Comparison of ENCODE assay signal across 8 cellular contexts in genomic region chr3:159616234-159616825, GRCh38.
DNase-seq lines count a peak whose midpoint lies in the region; ATAC-seq and TF ChIP-seq lines count a peak whose summit lies in the region.

No MANE protein-coding gene starts in this region.

- H3K9ac ChIP-seq in smooth muscle cell (ENCODE audit: low read depth) = no peak overlapping the region

- H3K4me3 ChIP-seq in SJCRH30 (no peak overlapping the region), smooth muscle cell (no peak overlapping the region)
- H3K4me3 ChIP-seq in naive thymus-derived CD4-positive, alpha-beta T cell (ENCODE audit: low read length) = no peak overlapping the region

- no peaks in the 10 kb centered on the region for H3K4me1 Mint-ChIP-seq in naive thymus-derived CD4-positive, alpha-beta T cell

- DNase-seq in H4 (ENCODE audit: low spot score) (peak; percentile 64), SJCRH30 (peak; percentile 23 to 53), globus pallidus (ENCODE audit: low spot score) (peak; percentile 26), smooth muscle cell (lab: John Stamatoyannopoulos, UW; ENCODE audit: unreplicated experiment) (no peak), NCI-H187 (lab: John Stamatoyannopoulos, UW) (no peak), NCI-H1048 (lab: John Stamatoyannopoulos, UW) (no peak)
- DNase-seq in naive thymus-derived CD4-positive, alpha-beta T cell = no peak

- H3K79me2 ChIP-seq in smooth muscle cell (ENCODE audit: low read depth) = no peaks in the 10 kb centered on the region

- peak; percentile 64 for TF ChIP-seq CTCF in smooth muscle cell (IDR thresholded peaks at IDR 0.05; ENCODE audit: borderline replicate concordance, insufficient read depth, poor library complexity, severe bottlenecking)

- H3K36me3 ChIP-seq in SJCRH30 (no peaks in the 10 kb centered on the region), smooth muscle cell (ENCODE audit: low read depth) (no peaks in the 10 kb centered on the region)
- H3K36me3 ChIP-seq in naive thymus-derived CD4-positive, alpha-beta T cell (ENCODE audit: control insufficient read depth in 2 of 3, insufficient read depth in 3 of 3, low read length in 3 of 3) = no peaks in the 10 kb centered on the region

- H3K9me3 ChIP-seq in SJCRH30 (replicated peaks) (no peaks in the 10 kb centered on the region), smooth muscle cell (replicated peaks; ENCODE audit: low read depth) (no peaks in the 10 kb centered on the region)
- H3K9me3 ChIP-seq in naive thymus-derived CD4-positive, alpha-beta T cell (ENCODE audit: control insufficient read depth in 2 of 3, low read length in 3 of 3) = no peaks in the 10 kb centered on the region

- peaks cover 0 to 5% (median 0%) of the 10 kb centered on the region in 5 donors for H3K36me3 Mint-ChIP-seq in naive thymus-derived CD4-positive, alpha-beta T cell

- no peaks in the 10 kb centered on the region for H4K20me1 ChIP-seq in smooth muscle cell (ENCODE audit: low read depth)

- H3K9me3 Mint-ChIP-seq in naive thymus-derived CD4-positive, alpha-beta T cell = peaks cover 0 to 8% (median 2%) of the 10 kb centered on the region in 11 donors

- H3K27ac Mint-ChIP-seq in naive thymus-derived CD4-positive, alpha-beta T cell = no peak overlapping the region

- H3K27ac ChIP-seq in SJCRH30 = no peak overlapping the region
- no peak overlapping the region for H3K27ac ChIP-seq in smooth muscle cell (ENCODE audit: low read depth)
- H3K27ac ChIP-seq in naive thymus-derived CD4-positive, alpha-beta T cell (ENCODE audit: low read depth, low read length) = no peak overlapping the region

- H3K4me1 ChIP-seq in SJCRH30 (peaks cover 20% of the 10 kb centered on the region), smooth muscle cell (ENCODE audit: low read depth) (peaks cover 22% of the 10 kb centered on the region)
- H3K4me1 ChIP-seq in naive thymus-derived CD4-positive, alpha-beta T cell (ENCODE audit: control insufficient read depth in 2 of 2, insufficient read depth in 2 of 2, low read length in 2 of 2) = no peaks in the 10 kb centered on the region

- POLR2A ChIA-PET in naive thymus-derived CD4-positive, alpha-beta T cell (lab: Charles Lee) = no interaction called here

- H3K4me3 Mint-ChIP-seq in naive thymus-derived CD4-positive, alpha-beta T cell = no peak overlapping the region

- H2AFZ ChIP-seq in smooth muscle cell (ENCODE audit: low read depth) = no peak overlapping the region

- CTCF ChIA-PET in naive thymus-derived CD4-positive, alpha-beta T cell (lab: Charles Lee) = no interaction called here

- no peak overlapping the region for H3K4me2 ChIP-seq in smooth muscle cell

- peaks cover 4% of the 10 kb centered on the region for H3F3A ChIP-seq in smooth muscle cell (ENCODE audit: low read depth)

- 56% methylated on average over 7 of the region's 7 CpGs for WGBS in smooth muscle cell (ENCODE audit: low lambda C conversion rate)

- H3K27me3 Mint-ChIP-seq in naive thymus-derived CD4-positive, alpha-beta T cell = peaks cover 0 to under 1% (median 0%) of the 10 kb centered on the region in 5 donors

- intact Hi-C loops in naive thymus-derived CD4-positive, alpha-beta T cell (cut with micrococcal nuclease) = no loop called here

- ATAC-seq in HG03159 (IDR thresholded peaks at IDR 0.05; ENCODE audit: unreplicated experiment) = no peak
- no peak for ATAC-seq in naive thymus-derived CD4-positive, alpha-beta T cell

- no peaks in the 10 kb centered on the region for H3K27me3 ChIP-seq in SJCRH30
- H3K27me3 ChIP-seq in smooth muscle cell (ENCODE audit: low read depth) = no peaks in the 10 kb centered on the region
- no peaks in the 10 kb centered on the region for H3K27me3 ChIP-seq in naive thymus-derived CD4-positive, alpha-beta T cell (ENCODE audit: control insufficient read depth in 2 of 2, insufficient read depth in 2 of 2, low read length in 2 of 2)

Comparison
In these comparisons a context has a peak if more than half of its experiments do, and no peak if none do; other contexts are left out.
1. DNase-seq: peak in H4 (single experiment), SJCRH30 (2 of 2) and globus pallidus (single experiment); none in smooth muscle cell (single experiment), NCI-H187 (0 of 2), NCI-H1048 (single experiment) and naive thymus-derived CD4-positive, alpha-beta T cell (0 of 9).